14 cellular contexts compared by ENCODE assay signal in the genomic region with DNA sequence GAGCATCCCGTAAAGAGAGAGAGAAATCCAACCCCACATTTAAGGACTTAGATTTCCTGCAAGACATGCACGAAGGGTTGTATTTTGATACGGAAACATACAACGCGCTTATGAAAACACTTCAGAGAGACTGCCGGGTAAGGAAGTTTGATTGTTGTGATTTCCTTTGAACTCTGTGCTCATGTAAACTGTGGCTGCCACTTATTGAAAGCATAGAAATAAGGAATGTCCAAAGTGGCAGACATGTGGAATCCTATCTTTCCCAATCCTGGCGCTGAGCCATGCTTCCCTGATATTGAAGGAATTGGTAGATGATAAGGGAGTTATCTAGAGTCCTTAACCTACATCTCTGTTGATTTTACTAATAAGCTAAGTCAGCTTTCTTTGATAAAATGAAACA.
DNase-seq lines count a peak whose midpoint lies in the region; ATAC-seq, FAIRE-seq and TF ChIP-seq lines count a peak whose summit lies in the region.
"Had no signal": no experiment of that assay in that cellular context is flagged by ENCODE, and none has a peak within 500 bp of the region (broad histone marks: within the 10 kb centered on the region; RNA-seq: fewer than 3 reads in every experiment).

No MANE protein-coding gene starts in this region.

- CTCF ChIA-PET in HEK293 (lab: Yijun Ruan, JAX), result no interaction called here

- H3K27me3 ChIP-seq in small intestine (ENCODE audit: control insufficient read depth in 2 of 2, insufficient read depth in 2 of 2, low read length in 2 of 2), result no peaks in the 10 kb centered on the region

- no peaks in the 10 kb centered on the region for H3K36me3 Mint-ChIP-seq in activated T-cell treated with anti-CD3 and anti-CD28 coated beads, Interleukin-2, amount 50 U/mL, for 72 hours (ENCODE audit: insufficient read depth in 2 of 2)
- H3K36me3 Mint-ChIP-seq in immature natural killer cell, result no peaks in the 10 kb centered on the region

- 13 to 43% (median 28%) methylated on average over 7 of the region's 7 CpGs for WGBS in small intestine, 3 donors

- no peak overlapping the region for H3K4me3 ChIP-seq in HEK293 (ENCODE audit: low read depth, low read length)
- H3K4me3 ChIP-seq in choroid plexus epithelial cell (ENCODE audit: low read depth, low read length), result no peak overlapping the region
- no peak overlapping the region for H3K4me3 ChIP-seq in small intestine (ENCODE audit: low read depth in 1 of 2, low read length in 2 of 2)
- H3K4me3 ChIP-seq: HAP-1 had no signal

- peaks cover 57% of the 10 kb centered on the region for H3K4me1 Mint-ChIP-seq in activated T-cell treated with anti-CD3 and anti-CD28 coated beads, Interleukin-2, amount 50 U/mL, for 72 hours (ENCODE audit: low read depth)
- peaks cover 18 to 24% of the 10 kb centered on the region in 2 donors for H3K4me1 Mint-ChIP-seq in immature natural killer cell

- H3K4me3 Mint-ChIP-seq in activated T-cell treated with anti-CD3 and anti-CD28 coated beads, Interleukin-2, amount 50 U/mL, for 72 hours, result peak overlapping the region; percentile 74 to 95
- no peak overlapping the region for H3K4me3 Mint-ChIP-seq in immature natural killer cell

- no peaks in the 10 kb centered on the region for H3K36me3 ChIP-seq in HEK293 (ENCODE audit: control insufficient read depth in 2 of 2, insufficient read depth in 1 of 2, low read length in 2 of 2)
- peaks cover 0 to 2% of the 10 kb centered on the region in 2 donors for H3K36me3 ChIP-seq in small intestine (ENCODE audit: control insufficient read depth in 2 of 2, insufficient read depth in 2 of 2, low read length in 2 of 2)
- H3K36me3 ChIP-seq: HAP-1 had no signal

- FAIRE-seq in small intestine (lab: Jason Lieb, UNC), result no peak

- no peak for ATAC-seq in activated T-cell treated with anti-CD3 and anti-CD28 coated beads, Interleukin-2, amount 50 U/mL, for 72 hours (replicated peaks in 1 of 2)
- ATAC-seq: sciatic nerve had no signal

- peak overlapping the region; percentile 95 for H3K27ac Mint-ChIP-seq in activated T-cell treated with anti-CD3 and anti-CD28 coated beads, Interleukin-2, amount 50 U/mL, for 72 hours
- H3K27ac Mint-ChIP-seq in immature natural killer cell, result no peak overlapping the region

- DNase-seq in activated T-cell treated with anti-CD3 and anti-CD28 coated beads, Interleukin-2, amount 50 U/mL, for 72 hours, result no peak
- no peak for DNase-seq in activated T-cell treated with anti-CD3 and anti-CD28 coated beads, Interleukin-2, amount 50 U/mL, for 48 hours
- DNase-seq in choroid plexus epithelial cell (ENCODE audit: low read depth) (peak; percentile 13), small intestine (peak; percentile 79), immature natural killer cell (no peak), NCI-H187 (lab: John Stamatoyannopoulos, UW) (no peak), cerebellar nuclear complex (lab: John Stamatoyannopoulos, UW) (no peak)
- DNase-seq: NCI-H1694 treated with DMSO at 0.1 percent for 48 hours; NCI-H524; SK-N-SH; stimulated activated CD4-positive, alpha-beta T cell treated with anti-CD3 and anti-CD28 coated beads, Interleukin-2, amount 100 ng/mL, for 48 hours had no signal

- H3K27ac ChIP-seq in HEK293 (ENCODE audit: extremely low read depth, low read depth, low read length), result no peak overlapping the region
- peak overlapping the region in 1 of 2 donors; percentile 37 for H3K27ac ChIP-seq in small intestine (ENCODE audit: low read depth in 1 of 2, low read length in 1 of 2)

- POLR2A ChIA-PET in HEK293 (lab: Yijun Ruan, JAX), result no interaction called here

- no peaks in the 10 kb centered on the region for H3K9me3 Mint-ChIP-seq in activated T-cell treated with anti-CD3 and anti-CD28 coated beads, Interleukin-2, amount 50 U/mL, for 72 hours
- no peaks in the 10 kb centered on the region for H3K9me3 Mint-ChIP-seq in immature natural killer cell

- H3K4me1 ChIP-seq in HEK293 (ENCODE audit: control insufficient read depth, insufficient read depth, low read length), result peaks cover 2% of the 10 kb centered on the region; the same call in 1 of the 2 replicates
- no peaks in the 10 kb centered on the region for H3K4me1 ChIP-seq in small intestine (ENCODE audit: control insufficient read depth in 2 of 2, insufficient read depth in 1 of 2, low read depth in 1 of 2, low read length in 1 of 2)
- H3K4me1 ChIP-seq: HAP-1 had no signal

- no peak for TF ChIP-seq CTCF in HEK293 (tag by site-specific recombination; IDR thresholded peaks at IDR 0.05)
- no peak for TF ChIP-seq CTCF in choroid plexus epithelial cell (conservative IDR thresholded peaks at IDR 0.05; ENCODE audit: low read depth, low read length)

- H3K9me3 ChIP-seq in HEK293 (ENCODE audit: control insufficient read depth, insufficient read depth, low read depth, low read length) (no peaks in the 10 kb centered on the region), small intestine (ENCODE audit: control insufficient read depth, low read depth) (no peaks in the 10 kb centered on the region)
- H3K9me3 ChIP-seq: HAP-1, SK-N-SH had no signal

- H3K27me3 Mint-ChIP-seq in activated T-cell treated with anti-CD3 and anti-CD28 coated beads, Interleukin-2, amount 50 U/mL, for 72 hours (ENCODE audit: low read depth), result no peaks in the 10 kb centered on the region
- peaks cover 0 to 1% (median 0%) of the 10 kb centered on the region in 3 donors for H3K27me3 Mint-ChIP-seq in immature natural killer cell (ENCODE audit: low read depth in 3 of 3)

TF ChIP-seq in HEK293, 187 proteins besides CTCF, POLR2A, EP300 and RAD21:
- TF ChIP-seq IKZF3 (tag by site-specific recombination; IDR thresholded peaks at IDR 0.05) (no peak), SETDB1 (IDR thresholded peaks at IDR 0.05; ENCODE audit: insufficient read length, low read length) (no peak), TCF7L2 (IDR thresholded peaks at IDR 0.05; ENCODE audit: borderline replicate concordance, low read depth, low read length) (peak; percentile 71; the same call in 1 of the 2 replicates)

Comparison
In these comparisons a context has a peak if more than half of its experiments do, and no peak if none do; other contexts are left out.
1. DNase-seq: peak in choroid plexus epithelial cell (single experiment) and small intestine (single experiment); none in activated T-cell treated with anti-CD3 and anti-CD28 coated beads, Interleukin-2, amount 50 U/mL, for 72 hours (0 of 2), activated T-cell treated with anti-CD3 and anti-CD28 coated beads, Interleukin-2, amount 50 U/mL, for 48 hours (0 of 2), immature natural killer cell (0 of 3), NCI-H187 (0 of 2) and cerebellar nuclear complex (0 of 2).
2. H3K4me3 Mint-ChIP-seq: peak in activated T-cell treated with anti-CD3 and anti-CD28 coated beads, Interleukin-2, amount 50 U/mL, for 72 hours (2 of 2); none in immature natural killer cell (0 of 5).